ENCODE assay signal across 8 cellular contexts in genomic region chr1:215146252-215146975, GRCh38.
DNase-seq lines count a peak whose midpoint lies in the region; ATAC-seq and TF ChIP-seq lines count a peak whose summit lies in the region.

No MANE protein-coding gene starts in this region.

- H3K4me2 ChIP-seq in HCT116 (ENCODE audit: low read length) = no peak overlapping the region

- TF ChIP-seq RAD21 in HCT116 (IDR thresholded peaks at IDR 0.05; ENCODE audit: low read depth) = peak; percentile 76

- H3K9me2 ChIP-seq in HCT116 (ENCODE audit: insufficient read depth) = no peaks in the 10 kb centered on the region

- H3K9ac ChIP-seq in HCT116 (ENCODE audit: low read length) = no peak overlapping the region

- H3K4me3 ChIP-seq in HCT116 (replicated peaks in 1 of 2; ENCODE audit: low read depth in 1 of 2, low read length in 2 of 2) (no peak overlapping the region), RWPE2 (ENCODE audit: severe bottlenecking) (no peak overlapping the region), heart left ventricle (no peak overlapping the region)

- H3K36me3 ChIP-seq in HCT116 (ENCODE audit: control insufficient read depth in 1 of 2, insufficient read depth in 2 of 2, low read length in 2 of 2) (no peaks in the 10 kb centered on the region), RWPE2 (ENCODE audit: low read depth) (no peaks in the 10 kb centered on the region), heart left ventricle (no peaks in the 10 kb centered on the region)

- H3K27ac ChIP-seq in HCT116 (ENCODE audit: low read depth, low read length) (no peak overlapping the region), RWPE2 (ENCODE audit: poor library complexity, severe bottlenecking) (no peak overlapping the region), heart left ventricle (no peak overlapping the region)

- WGBS in heart left ventricle, 4 donors = 64 to 72% (median 70%) methylated on average over 8 of the region's 8 CpGs

- POLR2A ChIA-PET in HCT116 (lab: Charles Lee) = no interaction called here

- ATAC-seq in HCT116 (no peak), RWPE2 (ENCODE audit: low read depth) (no peak), heart left ventricle (no peak)

- H4K20me1 ChIP-seq in HCT116 (ENCODE audit: insufficient read depth) = no peaks in the 10 kb centered on the region

- TF ChIP-seq CTCF in HCT116 (IDR thresholded peaks at IDR 0.05 in 2 of 3, conservative IDR thresholded peaks at IDR 0.05 in 1 of 3; ENCODE audit: borderline replicate concordance in 1 of 3, insufficient read depth in 1 of 3, low read depth in 2 of 3, low read length in 2 of 3) = peak; percentile 44 to 62 (median 44); a peak in 5 of 6 replicates
- TF ChIP-seq CTCF in RWPE2 (IDR thresholded peaks at IDR 0.05; ENCODE audit: poor library complexity, severe bottlenecking) = peak; percentile 67
- no peak for TF ChIP-seq CTCF in heart left ventricle (IDR thresholded peaks at IDR 0.05)
- no peak for TF ChIP-seq CTCF in GM13976 (IDR thresholded peaks at IDR 0.05; ENCODE audit: borderline replicate concordance, control extremely low read depth, extremely low read depth, insufficient read depth, missing control alignments)

- no peak for TF ChIP-seq POLR2A in HCT116 (IDR thresholded peaks at IDR 0.05; ENCODE audit: borderline replicate concordance, extremely low read depth, insufficient read depth, insufficient read length)
- TF ChIP-seq POLR2A in heart left ventricle (IDR thresholded peaks at IDR 0.05) = no peak

- H3K4me1 ChIP-seq in HCT116 (ENCODE audit: control insufficient read depth in 1 of 2, insufficient read depth in 2 of 2, low read length in 2 of 2) (no peaks in the 10 kb centered on the region), RWPE2 (ENCODE audit: insufficient read depth, poor library complexity, severe bottlenecking) (no peaks in the 10 kb centered on the region), heart left ventricle (peaks cover 0 to 3% (median 0%) of the 10 kb centered on the region in 12 donors)

- CTCF ChIA-PET in HCT116 (lab: Charles Lee) = interaction anchor here (1.5 kb wide), 1 partner anchor 337 kb away, joined by 13 read pairs; no protein-coding TSS in a partner anchor

- peak overlapping the region; percentile 70 for H2AFZ ChIP-seq in HCT116 (ENCODE audit: low read depth, low read length, poor library complexity, severe bottlenecking)

- no peaks in the 10 kb centered on the region for H3K79me2 ChIP-seq in HCT116 (ENCODE audit: insufficient read depth, low read length)

- RAD21 ChIA-PET in HCT116 (lab: Charles Lee; ENCODE audit: low non-redundant PET in 1 of 2, low total read pairs in 2 of 2, uncharacterized antibody in 2 of 2, unreplicated experiment in 2 of 2) = no interaction called here

- in situ Hi-C loops in G401 (cut with HindIII; ENCODE audit: low sequenced_read_pairs) = no loop called here
- in situ Hi-C loops in GM13976 (cut with MboI; ENCODE audit: low sequenced_read_pairs, unreplicated experiment) = no loop called here

- BruUV-seq in HCT116 (replicated peaks; lab: Mats Ljungman, UMichigan) = no TSS peak

- intact Hi-C loops in HCT116 (cut with micrococcal nuclease) = loop anchor here (1.0 kb wide), 2 partner anchors 338 to 487 kb away; no protein-coding TSS in a partner anchor
- intact Hi-C loops in heart left ventricle (cut with DNase I) = no loop called here

- H3K27me3 ChIP-seq in HCT116 (ENCODE audit: insufficient read depth, low read length) = no peaks in the 10 kb centered on the region
- H3K27me3 ChIP-seq in RWPE2 (ENCODE audit: insufficient read depth, poor library complexity, severe bottlenecking) = no peaks in the 10 kb centered on the region
- H3K27me3 ChIP-seq in heart left ventricle = no peaks in the 10 kb centered on the region

- H3K9me3 ChIP-seq in HCT116 (ENCODE audit: control insufficient read depth in 1 of 2, insufficient read depth in 1 of 2, low read depth in 1 of 2, low read length in 2 of 2) (no peaks in the 10 kb centered on the region), RWPE2 (ENCODE audit: severe bottlenecking) (no peaks in the 10 kb centered on the region), heart left ventricle (peaks cover 0 to 19% (median 7%) of the 10 kb centered on the region in 12 donors)

- DNase-seq in AG08396 (ENCODE audit: low spot score) (peak; percentile 12), HCT116 (ENCODE audit: low read depth, low spot score) (peak; percentile 21), RWPE2 (ENCODE audit: low spot score) (no peak), glomerular endothelial cell (ENCODE audit: extremely low read depth, low read depth, low spot score) (peak; percentile 16), heart left ventricle (no peak), G401 (ENCODE audit: low spot score) (no peak), GM13976 (ENCODE audit: low spot score) (no peak)
- DNase-seq in activated CD8-positive, alpha-beta memory T cell treated with anti-CD3 and anti-CD28 coated beads for 24 hours = no peak

TF ChIP-seq in HCT116, 20 proteins besides CTCF, POLR2A, EP300 and RAD21:
- TF ChIP-seq, protein P1, sequence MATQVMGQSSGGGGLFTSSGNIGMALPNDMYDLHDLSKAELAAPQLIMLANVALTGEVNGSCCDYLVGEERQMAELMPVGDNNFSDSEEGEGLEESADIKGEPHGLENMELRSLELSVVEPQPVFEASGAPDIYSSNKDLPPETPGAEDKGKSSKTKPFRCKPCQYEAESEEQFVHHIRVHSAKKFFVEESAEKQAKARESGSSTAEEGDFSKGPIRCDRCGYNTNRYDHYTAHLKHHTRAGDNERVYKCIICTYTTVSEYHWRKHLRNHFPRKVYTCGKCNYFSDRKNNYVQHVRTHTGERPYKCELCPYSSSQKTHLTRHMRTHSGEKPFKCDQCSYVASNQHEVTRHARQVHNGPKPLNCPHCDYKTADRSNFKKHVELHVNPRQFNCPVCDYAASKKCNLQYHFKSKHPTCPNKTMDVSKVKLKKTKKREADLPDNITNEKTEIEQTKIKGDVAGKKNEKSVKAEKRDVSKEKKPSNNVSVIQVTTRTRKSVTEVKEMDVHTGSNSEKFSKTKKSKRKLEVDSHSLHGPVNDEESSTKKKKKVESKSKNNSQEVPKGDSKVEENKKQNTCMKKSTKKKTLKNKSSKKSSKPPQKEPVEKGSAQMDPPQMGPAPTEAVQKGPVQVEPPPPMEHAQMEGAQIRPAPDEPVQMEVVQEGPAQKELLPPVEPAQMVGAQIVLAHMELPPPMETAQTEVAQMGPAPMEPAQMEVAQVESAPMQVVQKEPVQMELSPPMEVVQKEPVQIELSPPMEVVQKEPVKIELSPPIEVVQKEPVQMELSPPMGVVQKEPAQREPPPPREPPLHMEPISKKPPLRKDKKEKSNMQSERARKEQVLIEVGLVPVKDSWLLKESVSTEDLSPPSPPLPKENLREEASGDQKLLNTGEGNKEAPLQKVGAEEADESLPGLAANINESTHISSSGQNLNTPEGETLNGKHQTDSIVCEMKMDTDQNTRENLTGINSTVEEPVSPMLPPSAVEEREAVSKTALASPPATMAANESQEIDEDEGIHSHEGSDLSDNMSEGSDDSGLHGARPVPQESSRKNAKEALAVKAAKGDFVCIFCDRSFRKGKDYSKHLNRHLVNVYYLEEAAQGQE (IDR thresholded peaks at IDR 0.05; ENCODE audit: low read depth) = no peak
- TF ChIP-seq ELF1 (IDR thresholded peaks at IDR 0.05; ENCODE audit: borderline replicate concordance, low read depth) (no peak), EZH2phosphoT487 (IDR thresholded peaks at IDR 0.05; ENCODE audit: borderline replicate concordance) (no peak), POLR2AphosphoS5 (IDR thresholded peaks at IDR 0.05; ENCODE audit: low read depth, low read length) (no peak)

Comparison
In these comparisons a context has a peak if more than half of its experiments do, and no peak if none do; other contexts are left out.
1. DNase-seq: peak in AG08396 (single experiment), HCT116 (single experiment) and glomerular endothelial cell (single experiment); none in RWPE2 (single experiment), activated CD8-positive, alpha-beta memory T cell treated with anti-CD3 and anti-CD28 coated beads for 24 hours (single experiment), heart left ventricle (0 of 5), G401 (single experiment) and GM13976 (single experiment).
2. CTCF ChIP-seq: peak in HCT116 (3 of 3) and RWPE2 (single experiment); none in heart left ventricle (0 of 12) and GM13976 (single experiment).